ENCODE assay signal across 8 cellular contexts in the genomic region with DNA sequence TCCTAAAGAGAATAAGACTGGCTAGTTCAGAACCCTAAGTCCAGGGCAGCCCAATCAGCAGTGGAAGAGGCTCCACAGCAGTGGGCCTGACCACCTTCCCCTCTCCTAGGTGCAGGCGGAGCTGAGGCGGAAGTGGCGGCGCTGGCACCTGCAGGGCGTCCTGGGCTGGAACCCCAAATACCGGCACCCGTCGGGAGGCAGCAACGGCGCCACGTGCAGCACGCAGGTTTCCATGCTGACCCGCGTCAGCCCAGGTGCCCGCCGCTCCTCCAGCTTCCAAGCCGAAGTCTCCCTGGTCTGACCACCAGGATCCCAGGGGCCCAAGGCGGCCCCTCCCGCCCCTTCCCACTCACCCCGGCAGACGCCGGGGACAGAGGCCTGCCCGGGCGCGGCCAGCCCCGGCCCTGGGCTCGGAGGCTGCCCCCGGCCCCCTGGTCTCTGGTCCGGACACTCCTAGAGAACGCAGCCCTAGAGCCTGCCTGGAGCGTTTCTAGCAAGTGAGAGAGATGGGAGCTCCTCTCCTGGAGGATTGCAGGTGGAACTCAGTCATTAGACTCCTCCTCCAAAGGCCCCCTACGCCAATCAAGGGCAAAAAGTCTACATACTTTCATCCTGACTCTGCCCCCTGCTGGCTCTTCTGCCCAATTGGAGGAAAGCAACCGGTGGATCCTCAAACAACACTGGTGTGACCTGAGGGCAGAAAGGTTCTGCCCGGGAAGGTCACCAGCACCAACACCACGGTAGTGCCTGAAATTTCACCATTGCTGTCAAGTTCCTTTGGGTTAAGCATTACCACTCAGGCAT. TPM values are rescaled to one million over a fixed set of nuclear protein-coding genes. Genes with fewer than 3 reads are reported as not detected.
DNase-seq lines count a peak whose midpoint lies in the region; ATAC-seq and TF ChIP-seq lines count a peak whose summit lies in the region.

No MANE protein-coding gene starts in this region.

- H3K23ac ChIP-seq in H9 (ENCODE audit: insufficient read length, low read depth, low read length) (no peak overlapping the region), neuronal stem cell (ENCODE audit: low read depth, low read length, poor library complexity) (no peak overlapping the region)

- POLR2A ChIA-PET in T-cell (lab: Charles Lee) = no interaction called here

- H3K4me3 ChIP-seq in endodermal cell (ENCODE audit: low read length) = no peak overlapping the region
- H3K4me3 ChIP-seq in neuronal stem cell (ENCODE audit: low read length in 2 of 2) = no peak overlapping the region

- DNase-seq in CD1c-positive myeloid dendritic cell (ENCODE audit: extremely low spot score) = peak; percentile 42
- peak; percentile 86 for DNase-seq in H9
- DNase-seq in T-cell = peak in 24 of 34 experiments; percentile 6 to 54 (median 32)
- DNase-seq in endodermal cell = peak; percentile 90
- DNase-seq in neuronal stem cell (ENCODE audit: low spot score) = peak; percentile 12
- no peak for DNase-seq in NCI-H1092 (lab: John Stamatoyannopoulos, UW)

- no peak overlapping the region for H3T11ph ChIP-seq in H9 (ENCODE audit: low read length)

- H3K9me3 Mint-ChIP-seq in H9 = no peaks in the 10 kb centered on the region
- no peaks in the 10 kb centered on the region for H3K9me3 Mint-ChIP-seq in T-cell
- no peaks in the 10 kb centered on the region for H3K9me3 Mint-ChIP-seq in endodermal cell

- no peak overlapping the region for H3K56ac ChIP-seq in H9 (ENCODE audit: insufficient read length, low read depth, low read length)

- no peak overlapping the region for H3K14ac ChIP-seq in H9 (ENCODE audit: insufficient read depth, low read length)
- no peak overlapping the region for H3K14ac ChIP-seq in neuronal stem cell (ENCODE audit: low read length)

- no peak overlapping the region for H3K4me2 ChIP-seq in H9 (ENCODE audit: insufficient read depth, insufficient read length, low read length)
- H3K4me2 ChIP-seq in neuronal stem cell (ENCODE audit: insufficient read depth, low read length, poor library complexity, severe bottlenecking) = no peak overlapping the region

- no peaks in the 10 kb centered on the region for H3K36me3 ChIP-seq in endodermal cell (ENCODE audit: control insufficient read depth, insufficient read depth, low read length)
- no peaks in the 10 kb centered on the region for H3K36me3 ChIP-seq in neuronal stem cell (replicated peaks in 1 of 2; ENCODE audit: control insufficient read depth in 2 of 2, insufficient read depth in 2 of 2, low read length in 2 of 2)

- H3K4me1 ChIP-seq in H9 (ENCODE audit: insufficient read depth, low read length) = peaks cover 12% of the 10 kb centered on the region
- no peaks in the 10 kb centered on the region for H3K4me1 ChIP-seq in endodermal cell (ENCODE audit: control insufficient read depth, insufficient read depth, low read length)
- peaks cover 0 to 5% of the 10 kb centered on the region in 2 donors for H3K4me1 ChIP-seq in neuronal stem cell (ENCODE audit: control insufficient read depth in 2 of 2, insufficient read depth in 1 of 2, low read depth in 1 of 2, low read length in 2 of 2)

- H3K23me2 ChIP-seq in H9 (ENCODE audit: insufficient read length, low read depth, low read length, poor library complexity, severe bottlenecking) = no peaks in the 10 kb centered on the region

- H4K91ac ChIP-seq in H9 (ENCODE audit: insufficient read length, low read depth, low read length) = no peak overlapping the region
- H4K91ac ChIP-seq in neuronal stem cell (ENCODE audit: low read depth, low read length, poor library complexity) = no peak overlapping the region

- H3K9me3 ChIP-seq in H9 (ENCODE audit: control insufficient read depth, low read depth, low read length) (no peaks in the 10 kb centered on the region), endodermal cell (ENCODE audit: control insufficient read depth, low read length) (no peaks in the 10 kb centered on the region), neuronal stem cell (replicated peaks in 1 of 2; ENCODE audit: control insufficient read depth in 2 of 2, insufficient read depth in 1 of 2, low read depth in 1 of 2, low read length in 2 of 2) (no peaks in the 10 kb centered on the region)

- WGBS in H9 (ENCODE audit: extremely low coverage, insufficient read length, low lambda C conversion rate) = no CpG with 5 or more reads among the region's 35 CpGs
- WGBS in endodermal cell (ENCODE audit: insufficient coverage in 1 of 2, insufficient read length in 1 of 2), 2 experiments = 82 to 90% methylated on average over 16 to 35 of the region's 35 CpGs
- WGBS in neuronal stem cell (ENCODE audit: extremely low coverage in 2 of 2, insufficient read length in 2 of 2, insufficient replicate concordance in 1 of 2), 2 donors = no CpG with 5 or more reads among the region's 35 CpGs

- ATAC-seq in T-cell (replicated peaks in 1 of 4) (peak; percentile 49 to 72 (median 52)), GM21526 (IDR thresholded peaks at IDR 0.05; ENCODE audit: low FRiP score, unreplicated experiment) (no peak), GM21786 (IDR thresholded peaks at IDR 0.05; ENCODE audit: unreplicated experiment) (no peak)

- H2BK15ac ChIP-seq in H9 (ENCODE audit: low read depth, low read length) (no peak overlapping the region), neuronal stem cell (ENCODE audit: low read length) (no peak overlapping the region)

- H3K27ac Mint-ChIP-seq in H9 = no peak overlapping the region
- peak overlapping the region; percentile 39 to 69 for H3K27ac Mint-ChIP-seq in T-cell
- no peak overlapping the region for H3K27ac Mint-ChIP-seq in endodermal cell

- H3K4me1 Mint-ChIP-seq in H9 (peaks cover 29 to 39% of the 10 kb centered on the region in 2 experiments), T-cell (peaks cover 51 to 75% (median 63%) of the 10 kb centered on the region in 3 donors), endodermal cell (peaks cover 8% of the 10 kb centered on the region)

- H3K18ac ChIP-seq in H9 (ENCODE audit: insufficient read length, low read depth, low read length) (no peak overlapping the region), neuronal stem cell (ENCODE audit: low read length) (no peak overlapping the region)

- H2AFZ ChIP-seq in H9 (ENCODE audit: low read length) = no peak overlapping the region
- no peak overlapping the region for H2AFZ ChIP-seq in neuronal stem cell (ENCODE audit: low read length)

- H2BK120ac ChIP-seq in H9 (ENCODE audit: low read depth, low read length, poor library complexity, severe bottlenecking) (no peak overlapping the region), neuronal stem cell (ENCODE audit: low read depth, low read length) (no peak overlapping the region)

- H3K27me3 ChIP-seq in H9 (ENCODE audit: insufficient read depth, low read length) (no peaks in the 10 kb centered on the region), endodermal cell (ENCODE audit: control insufficient read depth, insufficient read depth, low read length, poor library complexity, severe bottlenecking) (no peaks in the 10 kb centered on the region), neuronal stem cell (ENCODE audit: control insufficient read depth in 3 of 3, insufficient read depth in 3 of 3, low read depth in 1 of 3, low read length in 3 of 3) (peaks cover 0 to 15% (median 0%) of the 10 kb centered on the region in 3 experiments)

- H4K20me1 ChIP-seq in H9 (ENCODE audit: control insufficient read depth, insufficient read depth, insufficient read length) = peaks cover 2% of the 10 kb centered on the region

- no peak overlapping the region for H4K5ac ChIP-seq in H9 (ENCODE audit: insufficient read length, low read depth, low read length)

- H3K27me3 Mint-ChIP-seq in H9 (ENCODE audit: low read depth) (no peaks in the 10 kb centered on the region), T-cell (no peaks in the 10 kb centered on the region), endodermal cell (ENCODE audit: insufficient read depth) (peaks cover 5% of the 10 kb centered on the region)

- H3K36me3 Mint-ChIP-seq in H9 (ENCODE audit: insufficient read depth in 1 of 3, low read depth in 3 of 3) (peaks cover 0 to 4% (median 0%) of the 10 kb centered on the region in 3 experiments; a peak in 2 of 7 replicates), T-cell (peaks cover 14% of the 10 kb centered on the region), endodermal cell (ENCODE audit: low read depth) (peaks cover 4% of the 10 kb centered on the region)

- H3K9ac ChIP-seq in H9 (ENCODE audit: extremely low read depth, insufficient read length, low read length) (no peak overlapping the region), endodermal cell (ENCODE audit: extremely low read depth, low read length, poor library complexity, severe bottlenecking) (no peak overlapping the region), neuronal stem cell (ENCODE audit: low read depth, low read length, poor library complexity) (no peak overlapping the region)

- H2BK5ac ChIP-seq in H9 (ENCODE audit: insufficient read length, low read length) (no peak overlapping the region), neuronal stem cell (ENCODE audit: low read length) (no peak overlapping the region)

- no peak overlapping the region for H2AK5ac ChIP-seq in H9 (ENCODE audit: insufficient read length, low read length)
- H2AK5ac ChIP-seq in neuronal stem cell (ENCODE audit: low read depth, low read length) = peak overlapping the region; percentile 78

- TF ChIP-seq CTCF in H9 (conservative IDR thresholded peaks at IDR 0.05) (peak; percentile 66), endodermal cell (conservative IDR thresholded peaks at IDR 0.05) (peak; percentile 82)

- H2BK20ac ChIP-seq in H9 (ENCODE audit: low read depth, low read length, poor library complexity, severe bottlenecking) = no peak overlapping the region

- H3K27ac ChIP-seq in H9 (ENCODE audit: insufficient read length, low read depth, low read length) (no peak overlapping the region), endodermal cell (ENCODE audit: low read depth, low read length) (no peak overlapping the region), neuronal stem cell (replicated peaks; ENCODE audit: low read length) (no peak overlapping the region)

- H3K4me3 Mint-ChIP-seq in H9 (no peak overlapping the region), T-cell (no peak overlapping the region), endodermal cell (no peak overlapping the region)

- no peak overlapping the region for H2BK12ac ChIP-seq in H9 (ENCODE audit: insufficient read length, low read depth, low read length)
- H2BK12ac ChIP-seq in neuronal stem cell (ENCODE audit: low read length) = no peak overlapping the region

- CTCF ChIA-PET in T-cell (lab: Charles Lee) = interaction anchor here (0.7 to 3.8 kb wide), 13 partner anchors 9 to 289 kb away, joined by 3 to 25 read pairs (median 4); a partner anchor contains a TSS

- H4K8ac ChIP-seq in H9 (replicated peaks; ENCODE audit: insufficient read length, low read depth, low read length) (no peak overlapping the region), neuronal stem cell (ENCODE audit: low read depth, low read length) (no peak overlapping the region)

- no peaks in the 10 kb centered on the region for H3K79me1 ChIP-seq in H9 (ENCODE audit: insufficient read depth, low read depth, low read length, poor library complexity, severe bottlenecking)
- H3K79me1 ChIP-seq in neuronal stem cell (ENCODE audit: low read depth, low read length) = no peaks in the 10 kb centered on the region

- H3K4ac ChIP-seq in H9 (ENCODE audit: low read depth, low read length) (no peak overlapping the region), neuronal stem cell (ENCODE audit: low read length) (no peak overlapping the region)

- no peaks in the 10 kb centered on the region for H3K79me2 ChIP-seq in H9 (ENCODE audit: insufficient read depth, low read length)

RNA-seq across cellular contexts. Expression of a gene that starts 33.7 kb away (rescaled TPM):
- total RNA-seq in H9 (2021) (6.3 and 6.5 TPM in 2 replicates), T-cell (10 to 100 TPM; 68.0 to 92.4 (median 76.1) TPM), endodermal cell (10 to 100 TPM; 12.9 to 14.7 TPM)
- 2.2 TPM for polyA plus RNA-seq in endodermal cell (2013, experiment 1 of 2)
- polyA plus RNA-seq in endodermal cell (2013, experiment 2 of 2) = 1.4 TPM
- 1.1 TPM for polyA plus RNA-seq in neuronal stem cell (2013, experiment 1 of 2)
- 1.00 TPM for polyA plus RNA-seq in neuronal stem cell (2013, experiment 2 of 2)

RNA-seq across cellular contexts. Expression of a gene that starts 45.6 kb away (rescaled TPM):
- total RNA-seq in H9 (2021) = 28.2 and 28.8 TPM in 2 replicates
- total RNA-seq in T-cell = 10 to 100 TPM; 50.1 to 71.2 (median 53.6) TPM
- 10 to 100 TPM; 35.2 to 38.4 TPM for total RNA-seq in endodermal cell
- polyA plus RNA-seq in endodermal cell (2013, experiment 1 of 2) = 44.3 TPM
- 40.9 TPM for polyA plus RNA-seq in endodermal cell (2013, experiment 2 of 2)
- polyA plus RNA-seq in neuronal stem cell (2013, experiment 1 of 2) = 30.9 TPM
- polyA plus RNA-seq in neuronal stem cell (2013, experiment 2 of 2) = 29.4 TPM

RNA-seq across cellular contexts. Expression of a gene that starts 54.5 kb away (rescaled TPM):
- total RNA-seq in H9 (2021) = 92.1 and 97.8 TPM in 2 replicates
- total RNA-seq in T-cell = 10 to 100 TPM; 33.0 to 52.6 (median 46.4) TPM
- total RNA-seq in endodermal cell = 10 to 100 TPM; 37.8 to 44.8 TPM
- 57.5 TPM for polyA plus RNA-seq in endodermal cell (2013, experiment 1 of 2)
- polyA plus RNA-seq in endodermal cell (2013, experiment 2 of 2) = 54.6 TPM
- polyA plus RNA-seq in neuronal stem cell (2013, experiment 1 of 2) = 75.6 TPM
- polyA plus RNA-seq in neuronal stem cell (2013, experiment 2 of 2) = 77.7 TPM

Comparison
In these comparisons a context has a peak if more than half of its experiments do, and no peak if none do; other contexts are left out.
1. H3K27ac Mint-ChIP-seq: peak in T-cell (2 of 2); none in H9 (0 of 3) and endodermal cell (single experiment).
2. ATAC-seq: peak in T-cell (4 of 4); none in GM21526 (single experiment) and GM21786 (single experiment).